In the genomic region with DNA sequence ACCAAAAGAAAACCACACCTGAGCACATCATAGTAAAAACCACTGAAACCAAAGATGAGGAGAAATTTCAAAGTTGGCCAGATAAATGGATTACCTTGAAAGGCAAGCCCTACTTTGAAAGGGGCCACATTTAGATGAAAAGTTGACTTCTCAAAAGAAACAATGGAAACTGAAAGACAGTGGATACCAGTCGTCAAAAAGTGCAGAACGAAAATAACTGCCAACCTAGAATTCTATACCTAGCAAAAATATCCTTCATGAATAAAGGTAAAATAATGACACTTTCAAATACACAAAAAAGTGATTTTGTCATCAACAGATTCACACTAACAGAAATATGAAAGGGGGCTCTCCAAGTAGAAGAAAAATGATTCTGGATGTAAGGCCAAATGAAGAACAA, we compare ENCODE assay signal across 1 cellular context.
TF ChIP-seq lines count a peak whose summit lies in the region.

No MANE protein-coding gene starts in this region.

TF ChIP-seq in HepG2, 621 proteins besides CTCF, POLR2A, EP300 and RAD21:
- TF ChIP-seq ZFP1 (CRISPR knock-in tag; IDR thresholded peaks at IDR 0.05) (peak; percentile 97; the same call in 1 of the 2 replicates), TCF7L2 (IDR thresholded peaks at IDR 0.05; ENCODE audit: low read depth, low read length) (no peak), ZNF337 (CRISPR knock-in tag; IDR thresholded peaks at IDR 0.05; ENCODE audit: borderline replicate concordance, low read depth) (no peak), CREB3 (CRISPR knock-in tag; IDR thresholded peaks at IDR 0.05) (no peak)
